ENCODE assay signal across 10 cellular contexts in genomic region chr11:46379483-46380293, GRCh38. TPM values are rescaled to one million over a fixed set of nuclear protein-coding genes. Genes with fewer than 3 reads are reported as not detected.
DNase-seq lines count a peak whose midpoint lies in the region; ATAC-seq and TF ChIP-seq lines count a peak whose summit lies in the region.
"Not testable (repeated sequence)": the region's sequence is repeated elsewhere in the genome, so short reads cannot be mapped to it uniquely, and the experiment has no call there.
"Had no signal": no experiment of that assay in that cellular context is flagged by ENCODE, and none has a peak within 500 bp of the region (broad histone marks: within the 10 kb centered on the region; RNA-seq: fewer than 3 reads in every experiment).

No MANE protein-coding gene starts in this region.

- not testable (repeated sequence) for H3K36me3 ChIP-seq in colonic mucosa
- H3K36me3 ChIP-seq in mucosa of rectum (ENCODE audit: control insufficient read depth in 2 of 2, insufficient read depth in 2 of 2, low read length in 2 of 2): peaks cover 12 to 13% of the 10 kb centered on the region in 2 donors

- TF ChIP-seq CTCF in 22Rv1 (IDR thresholded peaks at IDR 0.05); colonic mucosa (IDR thresholded peaks at IDR 0.05): not testable (repeated sequence)

- H3K27me3 Mint-ChIP-seq in activated CD4-positive, alpha-beta T cell treated with anti-CD3 and anti-CD28 coated beads, Interleukin-2, amount 10 ng/mL, durations not matched to agents 24 days and 14 days: not testable (repeated sequence)

- peaks cover 35% of the 10 kb centered on the region for H3K36me3 Mint-ChIP-seq in activated CD4-positive, alpha-beta T cell treated with anti-CD3 and anti-CD28 coated beads, Interleukin-2, amount 10 ng/mL, durations not matched to agents 24 days and 14 days (ENCODE audit: low read depth)

- H3K4me1 ChIP-seq in colonic mucosa: peaks cover 16% of the 10 kb centered on the region
- H3K4me1 ChIP-seq in right cardiac atrium (ENCODE audit: control insufficient read depth, insufficient read depth, low read length): not testable (repeated sequence)
- H3K4me1 ChIP-seq in mucosa of rectum (ENCODE audit: control insufficient read depth in 2 of 2, insufficient read depth in 2 of 2, low read length in 2 of 2): peaks cover 14 to 33% of the 10 kb centered on the region in 2 donors

- H3K27ac ChIP-seq in 22Rv1 (peak overlapping the region; percentile 95), colonic mucosa (peak overlapping the region; percentile 78), mucosa of rectum (ENCODE audit: low read depth in 2 of 2, low read length in 2 of 2) (peak overlapping the region; percentile 48 to 81), skin epidermis (peak overlapping the region in 16 of 21 experiments; percentile 70 to 87 (median 77))
- not testable (repeated sequence) for H3K27ac ChIP-seq in right cardiac atrium (ENCODE audit: low read length)

- H3K4me1 Mint-ChIP-seq in activated CD4-positive, alpha-beta T cell treated with anti-CD3 and anti-CD28 coated beads, Interleukin-2, amount 10 ng/mL, durations not matched to agents 24 days and 14 days: not testable (repeated sequence)

- intact Hi-C loops in activated CD4-positive, alpha-beta T cell treated with anti-CD3 and anti-CD28 coated beads, Interleukin-2, amount 10 ng/mL, durations not matched to agents 24 days and 14 days (cut with micrococcal nuclease): loop anchor here (1.0 to 2.0 kb wide), 3 partner anchors 19 to 141 kb away; no protein-coding TSS in a partner anchor
- intact Hi-C loops in colonic mucosa (cut with DNase I): not testable (repeated sequence)
- intact Hi-C loops in right cardiac atrium (cut with DNase I): loop anchor here in 1 of 4 donors (10.0 kb wide), 1 partner anchor 235 kb away; the partner anchor contains the start of genes ATG13 and HARBI1

- not testable (repeated sequence) for H3K27me3 ChIP-seq in colonic mucosa; right cardiac atrium (ENCODE audit: control insufficient read depth, insufficient read depth); mucosa of rectum (ENCODE audit: control insufficient read depth in 2 of 2, insufficient read depth in 2 of 2, low read length in 2 of 2)

- not testable (repeated sequence) for H3K9me3 Mint-ChIP-seq in activated CD4-positive, alpha-beta T cell treated with anti-CD3 and anti-CD28 coated beads, Interleukin-2, amount 10 ng/mL, durations not matched to agents 24 days and 14 days

- H3K4me3 ChIP-seq in colonic mucosa (peak overlapping the region; percentile 70), mucosa of rectum (ENCODE audit: low read length in 2 of 2) (peak overlapping the region in 1 of 2 donors; percentile 89), skin epidermis (peak overlapping the region in 3 of 7 experiments; percentile 53 to 59 (median 58))
- H3K4me3 ChIP-seq in right cardiac atrium (ENCODE audit: low read length): not testable (repeated sequence)

- not testable (repeated sequence) for H3K9ac ChIP-seq in colonic mucosa (ENCODE audit: low read depth in 2 of 2, low read length in 2 of 2)
- H3K9ac ChIP-seq in mucosa of rectum (ENCODE audit: low read depth in 1 of 2, low read length in 2 of 2): peak overlapping the region in 1 of 2 donors; percentile 51

- WGBS in right cardiac atrium: 72% methylated on average over 34 of the region's 36 CpGs

- peak; percentile 6 to 27 for ATAC-seq in right cardiac atrium

- H3K27ac Mint-ChIP-seq in activated CD4-positive, alpha-beta T cell treated with anti-CD3 and anti-CD28 coated beads, Interleukin-2, amount 10 ng/mL, durations not matched to agents 24 days and 14 days: peak overlapping the region; percentile 75

- DNase-seq in ELF-1 (ENCODE audit: low read depth, low spot score): peak; percentile 98
- DNase-seq in NCI-H510A (lab: John Stamatoyannopoulos, UW): peak; percentile 36
- DNase-seq in activated CD4-positive, alpha-beta T cell treated with anti-CD3 and anti-CD28 coated beads, Interleukin-2, amount 10 ng/mL, durations not matched to agents 24 days and 14 days: not testable (repeated sequence)
- DNase-seq in colonic mucosa: peak; percentile 54
- DNase-seq in right cardiac atrium: peak in 2 of 3 donors; percentile 62 to 65

- H3K4me3 Mint-ChIP-seq in activated CD4-positive, alpha-beta T cell treated with anti-CD3 and anti-CD28 coated beads, Interleukin-2, amount 10 ng/mL, durations not matched to agents 24 days and 14 days: not testable (repeated sequence)

- not testable (repeated sequence) for H3K9me3 ChIP-seq in colonic mucosa; right cardiac atrium (ENCODE audit: control insufficient read depth, low read length); mucosa of rectum (ENCODE audit: control insufficient read depth in 2 of 2, low read length in 2 of 2)

RNA-seq across cellular contexts. Expression of gene MDK, which starts 1.8 kb away (rescaled TPM):
- 5.4 and 7.1 TPM in 2 replicates for total RNA-seq in activated CD4-positive, alpha-beta T cell treated with anti-CD3 and anti-CD28 coated beads, Interleukin-2, amount 10 ng/mL, durations not matched to agents 24 days and 14 days
- 10 to 100 TPM; 80.4 to 98.9 TPM for total RNA-seq in colonic mucosa
- total RNA-seq in right cardiac atrium: 10 to 100 TPM in 3 of 4 donors, 1 to 10 TPM in 1; 9.9 to 18.8 (median 11.9) TPM
- 10.1 TPM for polyA plus RNA-seq in right cardiac atrium

RNA-seq across cellular contexts. Expression of gene CHRM4, which starts 11.9 kb away (rescaled TPM):
- 0.80 and 0.84 TPM in 2 replicates for total RNA-seq in activated CD4-positive, alpha-beta T cell treated with anti-CD3 and anti-CD28 coated beads, Interleukin-2, amount 10 ng/mL, durations not matched to agents 24 days and 14 days
- total RNA-seq in colonic mucosa: under 1 TPM; 0.42 to 0.49 TPM
- under 1 TPM in 2 of 4 donors, not detected in 2; 0.14 to 0.53 TPM for total RNA-seq in right cardiac atrium
- polyA plus RNA-seq in right cardiac atrium: 0.20 TPM
- total RNA-seq: foreskin keratinocyte, RPMI7951 had no signal
- polyA plus RNA-seq: foreskin keratinocyte had no signal

RNA-seq across cellular contexts. Expression of gene DGKZ, which starts 32.4 kb away (rescaled TPM):
- 87.4 and 94.7 TPM in 2 replicates for total RNA-seq in activated CD4-positive, alpha-beta T cell treated with anti-CD3 and anti-CD28 coated beads, Interleukin-2, amount 10 ng/mL, durations not matched to agents 24 days and 14 days
- 10 to 100 TPM; 42.7 to 83.8 TPM for total RNA-seq in colonic mucosa
- 100 to 1,000 TPM in 2 of 4 donors, 10 to 100 TPM in 2; 75.8 to 108 (median 100) TPM for total RNA-seq in right cardiac atrium
- polyA plus RNA-seq in right cardiac atrium: 87.5 TPM

Comparison
In these comparisons a context has a peak if more than half of its experiments do, and no peak if none do; other contexts are left out.
1. RNA of gene MDK, which starts 1.8 kb away (total RNA-seq): 80.4 to 98.9 TPM in colonic mucosa; 9.9 to 18.8 TPM in right cardiac atrium and 5.4 to 7.1 TPM in activated CD4-positive, alpha-beta T cell treated with anti-CD3 and anti-CD28 coated beads, Interleukin-2, amount 10 ng/mL, durations not matched to agents 24 days and 14 days; every median in the first group is over 4 times any median in the second.